8 cellular contexts compared by ENCODE assay signal in genomic region chr2:196131384-196131861, GRCh38. TPM values are rescaled to one million over a fixed set of nuclear protein-coding genes. Genes with fewer than 3 reads are reported as not detected.
DNase-seq lines count a peak whose midpoint lies in the region; TF ChIP-seq lines count a peak whose summit lies in the region.

No MANE protein-coding gene starts in this region.

- no peaks in the 10 kb centered on the region for H3K27me3 ChIP-seq in endodermal cell (ENCODE audit: control insufficient read depth, insufficient read depth, low read length, poor library complexity, severe bottlenecking)

- no peak overlapping the region for H3K4me3 Mint-ChIP-seq in endodermal cell

- no peaks in the 10 kb centered on the region for H3K4me1 Mint-ChIP-seq in endodermal cell

- H3K9me3 Mint-ChIP-seq in endodermal cell, result peaks cover 66% of the 10 kb centered on the region

- H3K36me3 Mint-ChIP-seq in endodermal cell (ENCODE audit: low read depth), result peaks cover 51% of the 10 kb centered on the region

- H3K4me1 ChIP-seq in endodermal cell (ENCODE audit: control insufficient read depth, insufficient read depth, low read length), result peaks cover 3% of the 10 kb centered on the region

- H3K36me3 ChIP-seq in endodermal cell (ENCODE audit: control insufficient read depth, insufficient read depth, low read length), result peaks cover 6% of the 10 kb centered on the region

- no peak overlapping the region for H3K4me3 ChIP-seq in endodermal cell (ENCODE audit: low read length)

- DNase-seq in NCI-H2029 (lab: John Stamatoyannopoulos, UW) (peak; percentile 1), NCI-H2029 treated with DMSO at 0.1 percent for 48 hours (lab: John Stamatoyannopoulos, UW) (no peak), M059J (ENCODE audit: low read depth) (peak; percentile 27), endodermal cell (peak; percentile 85), dedifferentiated amniotic fluid mesenchymal stem cell (ENCODE audit: extremely low spot score) (no peak), caudate nucleus (lab: John Stamatoyannopoulos, UW) (no peak)
- peak; percentile 80 for DNase-seq in activated CD4-positive, alpha-beta T cell treated with anti-CD3 and anti-CD28 coated beads for 48 hours
- DNase-seq in stimulated activated CD4-positive, alpha-beta T cell treated with anti-CD3 and anti-CD28 coated beads, Interleukin-12 subunit alpha, Interleukin-12 subunit beta, amount 100 ng/mL, for 4 hours, result peak; percentile 55

- peak; percentile 69 for TF ChIP-seq CTCF in endodermal cell (conservative IDR thresholded peaks at IDR 0.05)

- H3K27ac ChIP-seq in endodermal cell (ENCODE audit: low read depth, low read length), result no peak overlapping the region
- H3K27ac ChIP-seq in caudate nucleus (ENCODE audit: low read depth, low read length), result no peak overlapping the region

- 79 to 80% methylated on average over 5 to 6 of the region's 6 CpGs for WGBS in endodermal cell (ENCODE audit: insufficient coverage in 1 of 2, insufficient read length in 1 of 2), 2 experiments

- H3K9me3 ChIP-seq in endodermal cell (ENCODE audit: control insufficient read depth, low read length), result peaks cover 71% of the 10 kb centered on the region

- no peak overlapping the region for H3K9ac ChIP-seq in endodermal cell (ENCODE audit: extremely low read depth, low read length, poor library complexity, severe bottlenecking)

- H3K27ac Mint-ChIP-seq in endodermal cell, result no peak overlapping the region

- no peaks in the 10 kb centered on the region for H3K27me3 Mint-ChIP-seq in endodermal cell (ENCODE audit: insufficient read depth)

RNA-seq across cellular contexts. Expression of gene STK17B, which starts 40.0 kb away (rescaled TPM):
- total RNA-seq in M059J (2014; rRNA removed; shearing (Covaris generic)), result 11.3 and 11.8 TPM in 2 replicates
- total RNA-seq in endodermal cell, result 10 to 100 TPM in 1 of 2 donors, 1 to 10 TPM in 1; 6.2 to 10.8 TPM
- polyA plus RNA-seq in endodermal cell (2013, experiment 1 of 2), result 7.8 TPM
- polyA plus RNA-seq in endodermal cell (2013, experiment 2 of 2), result 9.2 TPM

Comparison
In these comparisons a context has a peak if more than half of its experiments do, and no peak if none do; other contexts are left out.
1. DNase-seq: peak in NCI-H2029 (single experiment), M059J (single experiment), activated CD4-positive, alpha-beta T cell treated with anti-CD3 and anti-CD28 coated beads for 48 hours (single experiment), endodermal cell (single experiment) and stimulated activated CD4-positive, alpha-beta T cell treated with anti-CD3 and anti-CD28 coated beads, Interleukin-12 subunit alpha, Interleukin-12 subunit beta, amount 100 ng/mL, for 4 hours (single experiment); none in NCI-H2029 treated with DMSO at 0.1 percent for 48 hours (single experiment), dedifferentiated amniotic fluid mesenchymal stem cell (single experiment) and caudate nucleus (0 of 61).